Comparison of ENCODE assay signal across 1 cellular context in the genomic region with DNA sequence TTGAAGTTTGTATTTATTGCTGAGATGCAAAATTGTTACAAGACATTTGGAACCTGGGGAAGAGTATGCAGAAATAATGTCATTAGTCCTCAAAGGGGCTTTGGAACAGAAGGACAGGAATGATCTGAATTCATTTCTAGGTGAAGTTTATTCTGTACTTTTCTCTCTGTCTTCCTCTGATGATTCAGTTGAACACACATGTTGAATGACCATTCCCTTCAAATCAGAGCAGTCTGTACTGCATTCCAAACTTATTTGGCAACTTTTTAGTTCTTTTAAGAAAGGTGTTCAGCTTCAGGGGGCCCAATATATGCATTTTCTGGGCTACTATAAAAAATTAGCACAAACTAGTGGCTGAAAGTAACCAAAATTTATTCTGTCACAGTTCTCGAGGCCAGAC.
TF ChIP-seq lines count a peak whose summit lies in the region.

No MANE protein-coding gene starts in this region.

TF ChIP-seq in SK-N-SH treated with all-trans-retinoic acid at 6 μM for 48 hours, 23 proteins besides CTCF, POLR2A, EP300 and RAD21 (continued from another document):
- TF ChIP-seq, protein P1, sequence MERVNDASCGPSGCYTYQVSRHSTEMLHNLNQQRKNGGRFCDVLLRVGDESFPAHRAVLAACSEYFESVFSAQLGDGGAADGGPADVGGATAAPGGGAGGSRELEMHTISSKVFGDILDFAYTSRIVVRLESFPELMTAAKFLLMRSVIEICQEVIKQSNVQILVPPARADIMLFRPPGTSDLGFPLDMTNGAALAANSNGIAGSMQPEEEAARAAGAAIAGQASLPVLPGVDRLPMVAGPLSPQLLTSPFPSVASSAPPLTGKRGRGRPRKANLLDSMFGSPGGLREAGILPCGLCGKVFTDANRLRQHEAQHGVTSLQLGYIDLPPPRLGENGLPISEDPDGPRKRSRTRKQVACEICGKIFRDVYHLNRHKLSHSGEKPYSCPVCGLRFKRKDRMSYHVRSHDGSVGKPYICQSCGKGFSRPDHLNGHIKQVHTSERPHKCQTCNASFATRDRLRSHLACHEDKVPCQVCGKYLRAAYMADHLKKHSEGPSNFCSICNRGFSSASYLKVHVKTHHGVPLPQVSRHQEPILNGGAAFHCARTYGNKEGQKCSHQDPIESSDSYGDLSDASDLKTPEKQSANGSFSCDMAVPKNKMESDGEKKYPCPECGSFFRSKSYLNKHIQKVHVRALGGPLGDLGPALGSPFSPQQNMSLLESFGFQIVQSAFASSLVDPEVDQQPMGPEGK (CRISPR knock-in tag; IDR thresholded peaks at IDR 0.05; ENCODE audit: borderline replicate concordance): no peak
- TF ChIP-seq ARNTL (CRISPR knock-in tag; IDR thresholded peaks at IDR 0.05; ENCODE audit: borderline replicate concordance, low read depth): no peak
- TF ChIP-seq RARB (CRISPR knock-in tag; IDR thresholded peaks at IDR 0.05): no peak
- no peak for TF ChIP-seq GLIS3 (CRISPR knock-in tag; IDR thresholded peaks at IDR 0.05)
- no peak for TF ChIP-seq ZFP30 (CRISPR knock-in tag; IDR thresholded peaks at IDR 0.05)
